8 cellular contexts compared by ENCODE assay signal in genomic region chr11:6611092-6612007, GRCh38. TPM values are rescaled to one million over a fixed set of nuclear protein-coding genes. Genes with fewer than 3 reads are reported as not detected.
DNase-seq lines count a peak whose midpoint lies in the region; ATAC-seq and TF ChIP-seq lines count a peak whose summit lies in the region.

No MANE protein-coding gene starts in this region.

- H3K4me1 ChIP-seq in parathyroid adenoma, result peaks cover 6% of the 10 kb centered on the region

- no peaks in the 10 kb centered on the region for H3K36me3 ChIP-seq in parathyroid adenoma (ENCODE audit: control insufficient read depth, insufficient read depth, low read length)

- in situ Hi-C loops in Caki2 (cut with HindIII; ENCODE audit: low pct_unique_long_range_greater_than_20kb, low sequenced_read_pairs), result no loop called here

- peaks cover 12 to 27% (median 22%) of the 10 kb centered on the region in 3 donors for H3K4me1 Mint-ChIP-seq in IgD-negative memory B cell
- H3K4me1 Mint-ChIP-seq in activated T-helper 2 cell treated with anti-CD3 and anti-CD28 coated beads, Interferon-gamma antibody, Interleukin-2, Interleukin-4, amounts not matched to agents 10 μg/mL and 5 μg/mL and 100 μg/mL, durations not matched to agents 14 hours and 24 hours and 36 hours (ENCODE audit: low read depth), result peaks cover 38% of the 10 kb centered on the region

- peak overlapping the region; percentile 47 for H3K4me3 ChIP-seq in parathyroid adenoma (ENCODE audit: low read depth, low read length)

- peak; percentile 10 for ATAC-seq in GM21390 (IDR thresholded peaks at IDR 0.05; ENCODE audit: unreplicated experiment)

- H3K9ac ChIP-seq in parathyroid adenoma, result no peak overlapping the region

- H3K27me3 ChIP-seq in parathyroid adenoma (ENCODE audit: control insufficient read depth, insufficient read depth, low read length), result no peaks in the 10 kb centered on the region

- H3K27me3 Mint-ChIP-seq in IgD-negative memory B cell, result no peaks in the 10 kb centered on the region
- no peaks in the 10 kb centered on the region for H3K27me3 Mint-ChIP-seq in activated T-helper 2 cell treated with anti-CD3 and anti-CD28 coated beads, Interferon-gamma antibody, Interleukin-2, Interleukin-4, amounts not matched to agents 10 μg/mL and 5 μg/mL and 100 μg/mL, durations not matched to agents 14 hours and 24 hours and 36 hours (ENCODE audit: low read depth)

- peak overlapping the region in 1 of 3 donors; percentile 97 for H3K27ac Mint-ChIP-seq in IgD-negative memory B cell
- peak overlapping the region; percentile 83 for H3K27ac Mint-ChIP-seq in activated T-helper 2 cell treated with anti-CD3 and anti-CD28 coated beads, Interferon-gamma antibody, Interleukin-2, Interleukin-4, amounts not matched to agents 10 μg/mL and 5 μg/mL and 100 μg/mL, durations not matched to agents 14 hours and 24 hours and 36 hours

- peaks cover 3% of the 10 kb centered on the region for H3K79me2 ChIP-seq in parathyroid adenoma

- intact Hi-C loops in activated T-helper 2 cell treated with anti-CD3 and anti-CD28 coated beads, Interferon-gamma antibody, Interleukin-2, Interleukin-4, amounts not matched to agents 10 μg/mL and 5 μg/mL and 100 μg/mL, durations not matched to agents 14 hours and 24 hours and 36 hours (cut with micrococcal nuclease), result loop anchor here (1.0 to 10.0 kb wide), 5 partner anchors 8 to 377 kb away; partner anchors contain the start of genes APBB1, CNGA4, FHIP1B and ILK

- peak overlapping the region; percentile 73 for H3K4me2 ChIP-seq in parathyroid adenoma (ENCODE audit: low read length)

- H3K9me3 Mint-ChIP-seq in IgD-negative memory B cell, result no peaks in the 10 kb centered on the region
- H3K9me3 Mint-ChIP-seq in activated T-helper 2 cell treated with anti-CD3 and anti-CD28 coated beads, Interferon-gamma antibody, Interleukin-2, Interleukin-4, amounts not matched to agents 10 μg/mL and 5 μg/mL and 100 μg/mL, durations not matched to agents 14 hours and 24 hours and 36 hours, result no peaks in the 10 kb centered on the region

- no peak for TF ChIP-seq CTCF in parathyroid adenoma (IDR thresholded peaks at IDR 0.05)

- DNase-seq in Caki2 (ENCODE audit: low read depth) (peak; percentile 13), glomerular visceral epithelial cell (ENCODE audit: extremely low spot score) (peak; percentile 22), NCI-H526 treated with DMSO at 0.1 percent for 48 hours (lab: John Stamatoyannopoulos, UW) (no peak), NCI-H2107 (lab: John Stamatoyannopoulos, UW) (no peak)
- DNase-seq in activated T-helper 2 cell treated with anti-CD3 and anti-CD28 coated beads, Interferon-gamma antibody, Interleukin-2, Interleukin-4, amounts not matched to agents 10 μg/mL and 5 μg/mL and 100 μg/mL, durations not matched to agents 14 hours and 24 hours and 36 hours (ENCODE audit: low spot score), result no peak

- H3K9me3 ChIP-seq in parathyroid adenoma (ENCODE audit: control insufficient read depth, low read length), result no peaks in the 10 kb centered on the region

- H2AFZ ChIP-seq in parathyroid adenoma, result peak overlapping the region; percentile 56

- H3K27ac ChIP-seq in parathyroid adenoma, result peak overlapping the region; percentile 67

- H3K36me3 Mint-ChIP-seq in IgD-negative memory B cell, result peaks cover 5% of the 10 kb centered on the region
- peaks cover 60% of the 10 kb centered on the region for H3K36me3 Mint-ChIP-seq in activated T-helper 2 cell treated with anti-CD3 and anti-CD28 coated beads, Interferon-gamma antibody, Interleukin-2, Interleukin-4, amounts not matched to agents 10 μg/mL and 5 μg/mL and 100 μg/mL, durations not matched to agents 14 hours and 24 hours and 36 hours (ENCODE audit: low read depth)

- H3K4me3 Mint-ChIP-seq in IgD-negative memory B cell, result peak overlapping the region in 3 of 4 donors; percentile 86 to 97 (median 94)
- peak overlapping the region; percentile 95 for H3K4me3 Mint-ChIP-seq in activated T-helper 2 cell treated with anti-CD3 and anti-CD28 coated beads, Interferon-gamma antibody, Interleukin-2, Interleukin-4, amounts not matched to agents 10 μg/mL and 5 μg/mL and 100 μg/mL, durations not matched to agents 14 hours and 24 hours and 36 hours (ENCODE audit: low read depth)

RNA-seq across cellular contexts. Expression of gene TAF10, which starts 0.7 kb away (rescaled TPM):
- total RNA-seq in Caki2 (2014; rRNA removed; shearing (Covaris generic); ENCODE audit: low replicate concordance), result 35.0 and 69.0 TPM in 2 replicates
- 256 TPM for polyA plus RNA-seq in IgD-negative memory B cell
- total RNA-seq in activated T-helper 2 cell treated with anti-CD3 and anti-CD28 coated beads, Interferon-gamma antibody, Interleukin-2, Interleukin-4, amounts not matched to agents 10 μg/mL and 5 μg/mL and 100 μg/mL, durations not matched to agents 14 hours and 24 hours and 36 hours, result 134 and 142 TPM in 2 replicates

RNA-seq across cellular contexts. Expression of gene ILK, which starts 7.8 kb away (rescaled TPM):
- total RNA-seq in Caki2 (2014; rRNA removed; shearing (Covaris generic); ENCODE audit: low replicate concordance), result 134 and 153 TPM in 2 replicates
- polyA plus RNA-seq in IgD-negative memory B cell, result 80.5 TPM
- 99.5 and 105 TPM in 2 replicates for total RNA-seq in activated T-helper 2 cell treated with anti-CD3 and anti-CD28 coated beads, Interferon-gamma antibody, Interleukin-2, Interleukin-4, amounts not matched to agents 10 μg/mL and 5 μg/mL and 100 μg/mL, durations not matched to agents 14 hours and 24 hours and 36 hours

RNA-seq across cellular contexts. Expression of gene TPP1, which starts 7.9 kb away (rescaled TPM):
- total RNA-seq in Caki2 (2014; rRNA removed; shearing (Covaris generic); ENCODE audit: low replicate concordance), result 17.4 and 30.0 TPM in 2 replicates
- polyA plus RNA-seq in IgD-negative memory B cell, result 163 TPM
- 36.2 and 39.1 TPM in 2 replicates for total RNA-seq in activated T-helper 2 cell treated with anti-CD3 and anti-CD28 coated beads, Interferon-gamma antibody, Interleukin-2, Interleukin-4, amounts not matched to agents 10 μg/mL and 5 μg/mL and 100 μg/mL, durations not matched to agents 14 hours and 24 hours and 36 hours

RNA-seq across cellular contexts. Expression of gene RRP8, which starts 7.9 kb away (rescaled TPM):
- 17.5 and 31.2 TPM in 2 replicates for total RNA-seq in Caki2 (2014; rRNA removed; shearing (Covaris generic); ENCODE audit: low replicate concordance)
- polyA plus RNA-seq in IgD-negative memory B cell, result 26.6 TPM
- total RNA-seq in activated T-helper 2 cell treated with anti-CD3 and anti-CD28 coated beads, Interferon-gamma antibody, Interleukin-2, Interleukin-4, amounts not matched to agents 10 μg/mL and 5 μg/mL and 100 μg/mL, durations not matched to agents 14 hours and 24 hours and 36 hours, result 29.4 and 30.1 TPM in 2 replicates

RNA-seq across cellular contexts. Expression of gene DCHS1, which starts 44.3 kb away (rescaled TPM):
- 0.03 TPM in 1 of 2 replicates, not detected in the other for total RNA-seq in Caki2 (2014; rRNA removed; shearing (Covaris generic); ENCODE audit: low replicate concordance)
- polyA plus RNA-seq in IgD-negative memory B cell, result 0.06 TPM
- total RNA-seq in activated T-helper 2 cell treated with anti-CD3 and anti-CD28 coated beads, Interferon-gamma antibody, Interleukin-2, Interleukin-4, amounts not matched to agents 10 μg/mL and 5 μg/mL and 100 μg/mL, durations not matched to agents 14 hours and 24 hours and 36 hours, result 0.51 and 0.57 TPM in 2 replicates

Comparison
In these comparisons a context has a peak if more than half of its experiments do, and no peak if none do; other contexts are left out.
1. DNase-seq: peak in Caki2 (single experiment) and glomerular visceral epithelial cell (single experiment); none in activated T-helper 2 cell treated with anti-CD3 and anti-CD28 coated beads, Interferon-gamma antibody, Interleukin-2, Interleukin-4, amounts not matched to agents 10 μg/mL and 5 μg/mL and 100 μg/mL, durations not matched to agents 14 hours and 24 hours and 36 hours (single experiment), NCI-H526 treated with DMSO at 0.1 percent for 48 hours (single experiment) and NCI-H2107 (single experiment).